ENCODE assay signal across 10 cellular contexts in the genomic region with DNA sequence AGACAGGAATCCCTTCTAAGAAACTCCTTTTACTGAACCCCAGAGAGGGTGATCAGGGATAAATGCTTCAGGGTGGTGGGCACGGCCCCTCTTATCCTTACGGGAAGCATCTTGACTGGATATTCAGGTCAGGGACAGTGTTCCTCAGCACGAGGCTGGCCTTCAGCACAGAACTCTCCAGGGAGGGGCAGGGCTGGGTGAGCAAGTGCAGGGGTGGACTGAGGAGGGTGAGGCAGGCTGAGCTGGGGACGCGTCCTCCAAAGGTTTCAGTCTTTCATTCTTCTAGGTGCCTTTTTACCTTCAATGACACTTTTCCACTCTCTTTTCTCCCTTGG. TPM values are rescaled to one million over a fixed set of nuclear protein-coding genes. Genes with fewer than 3 reads are reported as not detected.
DNase-seq lines count a peak whose midpoint lies in the region; ATAC-seq and TF ChIP-seq lines count a peak whose summit lies in the region.
"Had no signal": no experiment of that assay in that cellular context is flagged by ENCODE, and none has a peak within 500 bp of the region (broad histone marks: within the 10 kb centered on the region; RNA-seq: fewer than 3 reads in every experiment).

No MANE protein-coding gene starts in this region.

- 24 to 39% (median 26%) methylated on average over 5 of the region's 5 CpGs for WGBS in adrenal gland, 4 donors

- ATAC-seq in HG02870 (IDR thresholded peaks at IDR 0.05; ENCODE audit: unreplicated experiment), result no peak

- intact Hi-C loops in adrenal gland (cut with DNase I), result no loop called here

- no peak for TF ChIP-seq CTCF in adrenal gland (IDR thresholded peaks at IDR 0.05)
- TF ChIP-seq CTCF in nephron progenitor cell (IDR thresholded peaks at IDR 0.05), result no peak

- peaks cover 10% of the 10 kb centered on the region for H3K27me3 Mint-ChIP-seq in nephron progenitor cell (ENCODE audit: low read depth, poor library complexity)

- H3K27me3 ChIP-seq in BLaER1, result no peaks in the 10 kb centered on the region
- H3K27me3 ChIP-seq in adrenal gland, result no peaks in the 10 kb centered on the region
- H3K27me3 ChIP-seq in H7 (ENCODE audit: control insufficient read depth, insufficient read depth, low read length), result peaks cover 27% of the 10 kb centered on the region

- peak overlapping the region; percentile 55 for H3K27ac Mint-ChIP-seq in nephron progenitor cell

- peaks cover 63% of the 10 kb centered on the region for H3K4me1 Mint-ChIP-seq in nephron progenitor cell

- H3K9me3 Mint-ChIP-seq in nephron progenitor cell, result no peaks in the 10 kb centered on the region

- peak overlapping the region; percentile 60 for H3K4me3 Mint-ChIP-seq in nephron progenitor cell

- no peak for TF ChIP-seq POLR2A in adrenal gland (IDR thresholded peaks at IDR 0.05)

- DNase-seq in Jurkat, Clone E6-1 (ENCODE audit: low read depth, low spot score), result no peak
- DNase-seq in adrenal gland (peak in 6 of 7 donors; percentile 49 to 80 (median 62)), nephron progenitor cell (no peak), NCI-H524 treated with DMSO at 0.1 percent for 48 hours (lab: John Stamatoyannopoulos, UW) (no peak), AML-193 (lab: John Stamatoyannopoulos, UW) (no peak), H7 (no peak)
- DNase-seq: activated gamma-delta T cell treated with Interleukin-2 at 50 U/mL for 16 hours had no signal

- H3K9ac ChIP-seq in BLaER1, result peak overlapping the region; percentile 90

- peak overlapping the region; percentile 90 for H3K4me2 ChIP-seq in BLaER1

- H3K9me3 ChIP-seq in BLaER1 (no peaks in the 10 kb centered on the region), adrenal gland (replicated peaks in 1 of 3) (no peaks in the 10 kb centered on the region)

- H3K36me3 ChIP-seq in BLaER1 (peaks cover 36% of the 10 kb centered on the region), adrenal gland (replicated peaks in 1 of 2) (no peaks in the 10 kb centered on the region), H7 (replicated peaks; ENCODE audit: control insufficient read depth, insufficient read depth, low read length) (no peaks in the 10 kb centered on the region)

- H3K4me3 ChIP-seq in BLaER1 (peak overlapping the region; percentile 86), adrenal gland (peak overlapping the region in 1 of 4 donors; percentile 64), H7 (ENCODE audit: insufficient read depth, low read depth, low read length) (no peak overlapping the region)
- peak overlapping the region; percentile 98 for H3K4me3 ChIP-seq in Jurkat, Clone E6-1 (ENCODE audit: low read length)
- H3K4me3 ChIP-seq: SK-N-MC had no signal

- peaks cover 76% of the 10 kb centered on the region for H3K4me1 ChIP-seq in BLaER1
- H3K4me1 ChIP-seq in adrenal gland (replicated peaks in 1 of 2), result peaks cover 52 to 70% of the 10 kb centered on the region in 2 donors

- no peaks in the 10 kb centered on the region for H3K36me3 Mint-ChIP-seq in nephron progenitor cell (ENCODE audit: low read depth)

- H4K20me1 ChIP-seq in BLaER1, result peaks cover 15% of the 10 kb centered on the region

- H3K27ac ChIP-seq in BLaER1 (peak overlapping the region; percentile 93), adrenal gland (peak overlapping the region; percentile 20 to 90 (median 53))
- H3K27ac ChIP-seq: SK-N-MC had no signal

RNA-seq across cellular contexts. Expression of a gene that starts 52.3 kb away (rescaled TPM):
- polyA plus RNA-seq in Jurkat, Clone E6-1 (2012; ENCODE audit: insufficient read depth, insufficient read length), result 69.3 TPM
- total RNA-seq in adrenal gland, result 10 to 100 TPM; 22.8 to 57.9 (median 38.7) TPM
- 10 to 100 TPM in 2 of 3 donors, 1 to 10 TPM in 1; 9.3 to 25.2 (median 10.4) TPM for polyA plus RNA-seq in adrenal gland
- 0.24 and 0.70 TPM in 2 replicates for total RNA-seq in H7 (2014; rRNA removed; shearing (Covaris generic))

RNA-seq across cellular contexts. Expression of a gene that starts 52.6 kb away (rescaled TPM):
- 66.3 TPM for polyA plus RNA-seq in Jurkat, Clone E6-1 (2012; ENCODE audit: insufficient read depth, insufficient read length)
- total RNA-seq in adrenal gland, result 10 to 100 TPM; 31.6 to 73.1 (median 52.2) TPM
- 10 to 100 TPM; 39.5 to 95.4 (median 78.6) TPM for polyA plus RNA-seq in adrenal gland
- 77.3 and 106 TPM in 2 replicates for total RNA-seq in H7 (2014; rRNA removed; shearing (Covaris generic))

Comparison
In these comparisons a context has a peak if more than half of its experiments do, and no peak if none do; other contexts are left out.
1. DNase-seq: peak in adrenal gland (6 of 7); none in Jurkat, Clone E6-1 (single experiment), nephron progenitor cell (single experiment), NCI-H524 treated with DMSO at 0.1 percent for 48 hours (single experiment), AML-193 (0 of 2) and H7 (single experiment).
2. RNA of a gene that starts 52.3 kb away (total RNA-seq): 22.8 to 57.9 TPM in adrenal gland; 0.24 to 0.70 TPM in H7; every median in the first group is over 10 times any median in the second.